In genomic region chr2:42128731-42129486, GRCh38 we compare ENCODE assay signal across 9 cellular contexts. TPM values are rescaled to one million over a fixed set of nuclear protein-coding genes. Genes with fewer than 3 reads are reported as not detected.
DNase-seq lines count a peak whose midpoint lies in the region; ATAC-seq lines count a peak whose summit lies in the region.
"Had no signal": no experiment of that assay in that cellular context is flagged by ENCODE, and none has a peak within 500 bp of the region (broad histone marks: within the 10 kb centered on the region; RNA-seq: fewer than 3 reads in every experiment).

No MANE protein-coding gene starts in this region.

- no peak overlapping the region for H3K4me3 Mint-ChIP-seq in activated CD4-positive, alpha-beta T cell treated with anti-CD3 and anti-CD28 coated beads, Interleukin-2, amount 10 ng/mL, durations not matched to agents 7 days and 5 days

- no peak for DNase-seq in activated CD4-positive, alpha-beta T cell treated with anti-CD3 and anti-CD28 coated beads, Interleukin-2, amount 10 ng/mL, durations not matched to agents 7 days and 5 days
- DNase-seq in activated CD4-positive, alpha-beta T cell treated with anti-CD3 and anti-CD28 coated beads, Interleukin-2, amount 50 U/mL, for 1 hour, result no peak
- DNase-seq in MV-4-11 (lab: John Stamatoyannopoulos, UW) (peak; percentile 49), dermis blood vessel endothelial cell (peak; percentile 35), superior temporal gyrus (ENCODE audit: extremely low spot score) (peak; percentile 36), NCI-H1694 treated with DMSO at 0.1 percent for 48 hours (lab: John Stamatoyannopoulos, UW) (no peak), activated gamma-delta T cell (lab: John Stamatoyannopoulos, UW) (no peak)
- DNase-seq: gastrocnemius medialis had no signal

- peaks cover 94% of the 10 kb centered on the region for H3K4me1 Mint-ChIP-seq in activated CD4-positive, alpha-beta T cell treated with anti-CD3 and anti-CD28 coated beads, Interleukin-2, amount 10 ng/mL, durations not matched to agents 7 days and 5 days

- no peaks in the 10 kb centered on the region for H3K27me3 Mint-ChIP-seq in activated CD4-positive, alpha-beta T cell treated with anti-CD3 and anti-CD28 coated beads, Interleukin-2, amount 10 ng/mL, durations not matched to agents 7 days and 5 days

- POLR2A ChIA-PET in activated CD4-positive, alpha-beta T cell treated with anti-CD3 and anti-CD28 coated beads, Interleukin-2, amount 10 ng/mL, durations not matched to agents 7 days and 5 days (lab: Charles Lee), result no interaction called here

- CTCF ChIA-PET in activated CD4-positive, alpha-beta T cell treated with anti-CD3 and anti-CD28 coated beads, Interleukin-2, amount 10 ng/mL, durations not matched to agents 7 days and 5 days (lab: Charles Lee), result interaction anchor here (1.2 to 5.2 kb wide), 3 partner anchors 10 to 22 kb away, joined by 3 to 34 read pairs (median 6); no protein-coding TSS in a partner anchor

- peak overlapping the region; percentile 86 for H3K27ac Mint-ChIP-seq in activated CD4-positive, alpha-beta T cell treated with anti-CD3 and anti-CD28 coated beads, Interleukin-2, amount 10 ng/mL, durations not matched to agents 7 days and 5 days

- H3K9me3 Mint-ChIP-seq in activated CD4-positive, alpha-beta T cell treated with anti-CD3 and anti-CD28 coated beads, Interleukin-2, amount 10 ng/mL, durations not matched to agents 7 days and 5 days, result no peaks in the 10 kb centered on the region

- H3K36me3 Mint-ChIP-seq in activated CD4-positive, alpha-beta T cell treated with anti-CD3 and anti-CD28 coated beads, Interleukin-2, amount 10 ng/mL, durations not matched to agents 7 days and 5 days (ENCODE audit: low read depth), result no peaks in the 10 kb centered on the region

- no peak for ATAC-seq in HG03378 (IDR thresholded peaks at IDR 0.05; ENCODE audit: unreplicated experiment)
- ATAC-seq: gastrocnemius medialis had no signal

RNA-seq across cellular contexts. Expression of gene EML4, which starts 40.2 kb away (rescaled TPM):
- 10 to 100 TPM; 93.8 to 99.6 TPM for total RNA-seq in activated CD4-positive, alpha-beta T cell treated with anti-CD3 and anti-CD28 coated beads, Interleukin-2, amount 10 ng/mL, durations not matched to agents 7 days and 5 days
- 21.6 and 28.4 TPM in 2 replicates for total RNA-seq in dermis blood vessel endothelial cell

Comparison
In these comparisons a context has a peak if more than half of its experiments do, and no peak if none do; other contexts are left out.
1. DNase-seq: peak in MV-4-11 (single experiment), dermis blood vessel endothelial cell (single experiment) and superior temporal gyrus (single experiment); none in activated CD4-positive, alpha-beta T cell treated with anti-CD3 and anti-CD28 coated beads, Interleukin-2, amount 10 ng/mL, durations not matched to agents 7 days and 5 days (single experiment), activated CD4-positive, alpha-beta T cell treated with anti-CD3 and anti-CD28 coated beads, Interleukin-2, amount 50 U/mL, for 1 hour (single experiment), NCI-H1694 treated with DMSO at 0.1 percent for 48 hours (single experiment) and activated gamma-delta T cell (single experiment).